1 cellular context compared by ENCODE assay signal in genomic region chr19:19530423-19530804, GRCh38.
A peak's percentile ranks its signal among the peaks of the same experiment; 100 is the strongest.
TF ChIP-seq lines count a peak whose summit lies in the region.

No MANE protein-coding gene starts in this region.

TF ChIP-seq in H1, 55 proteins besides CTCF, POLR2A, EP300 and RAD21:
- TF ChIP-seq YY1 (IDR thresholded peaks at IDR 0.05; ENCODE audit: low read depth, low read length): peak; percentile 67
- no peak for TF ChIP-seq CEBPB (IDR thresholded peaks at IDR 0.05; ENCODE audit: low read depth, low read length)
- 0 out of 4 replicates have a peak, but pooled peaks of 1 of the 2 experiments have one; percentile 64 for TF ChIP-seq SIN3A (conservative IDR thresholded peaks at IDR 0.05 in 1 of 2, IDR thresholded peaks at IDR 0.05 in 1 of 2; ENCODE audit: low read depth in 1 of 2, low read length in 2 of 2)
